ENCODE assay signal across 8 cellular contexts in genomic region chr18:43271593-43272432, GRCh38. TPM values are rescaled to one million over a fixed set of nuclear protein-coding genes. Genes with fewer than 3 reads are reported as not detected.
A peak's percentile ranks its signal among the peaks of the same experiment; 100 is the strongest.
DNase-seq lines count a peak whose midpoint lies in the region; ATAC-seq and TF ChIP-seq lines count a peak whose summit lies in the region.

No MANE protein-coding gene starts in this region.

- DNase-seq in NCI-H524 (lab: John Stamatoyannopoulos, UW) (peak; percentile 2 to 45), NCI-H524 treated with DMSO at 0.1 percent for 48 hours (lab: John Stamatoyannopoulos, UW) (no peak), RKO (ENCODE audit: low spot score) (peak; percentile 50), esophagus muscularis mucosa (ENCODE audit: extremely low spot score) (no peak), ovary (no peak), NCI-H2029 (lab: John Stamatoyannopoulos, UW) (no peak)

- H3K4me1 ChIP-seq in esophagus muscularis mucosa (no peaks in the 10 kb centered on the region), ovary (ENCODE audit: insufficient read depth) (no peaks in the 10 kb centered on the region)

- no peak for TF ChIP-seq EP300 in esophagus muscularis mucosa (IDR thresholded peaks at IDR 0.05)
- no peak for TF ChIP-seq EP300 in ovary (IDR thresholded peaks at IDR 0.05)

- no peak overlapping the region for H3K4me3 ChIP-seq in esophagus muscularis mucosa
- H3K4me3 ChIP-seq in ovary, result no peak overlapping the region

- no peaks in the 10 kb centered on the region for H3K36me3 ChIP-seq in esophagus muscularis mucosa
- no peaks in the 10 kb centered on the region for H3K36me3 ChIP-seq in ovary

- intact Hi-C loops in esophagus muscularis mucosa (cut with DNase I), result loop anchor here (5.0 kb wide), 2 partner anchors 975 to 1160 kb away; no protein-coding TSS in a partner anchor
- intact Hi-C loops in ovary (cut with DNase I), result no loop called here

- H3K9me3 ChIP-seq in esophagus muscularis mucosa (no peaks in the 10 kb centered on the region), ovary (no peaks in the 10 kb centered on the region)

- peaks cover 0 to 6% (median 0%) of the 10 kb centered on the region in 4 donors for H3K27me3 ChIP-seq in esophagus muscularis mucosa
- H3K27me3 ChIP-seq in ovary, result no peaks in the 10 kb centered on the region

- peak; percentile 80 for ATAC-seq in GM19467 (IDR thresholded peaks at IDR 0.05; ENCODE audit: unreplicated experiment)
- peak; percentile 88 for ATAC-seq in HG03565 (IDR thresholded peaks at IDR 0.05; ENCODE audit: unreplicated experiment)

- TF ChIP-seq POLR2A in esophagus muscularis mucosa (IDR thresholded peaks at IDR 0.05; ENCODE audit: low read depth) (no peak), ovary (IDR thresholded peaks at IDR 0.05) (no peak)

- WGBS in esophagus muscularis mucosa, result 31% methylated on average over 6 of the region's 6 CpGs
- 28 to 40% (median 33%) methylated on average over 6 of the region's 6 CpGs for WGBS in ovary, 3 donors

- TF ChIP-seq CTCF in esophagus muscularis mucosa (IDR thresholded peaks at IDR 0.05), result peak; percentile 68 to 84 (median 78)
- TF ChIP-seq CTCF in ovary (IDR thresholded peaks at IDR 0.05), result peak; percentile 8 to 35 (median 33)

- H3K27ac ChIP-seq in esophagus muscularis mucosa (replicated peaks in 1 of 4) (no peak overlapping the region), ovary (no peak overlapping the region)

RNA-seq across cellular contexts. Expression of gene SYT4, which starts 5.5 kb away (rescaled TPM):
- total RNA-seq in esophagus muscularis mucosa (1 to 10 TPM in 2 of 4 donors, under 1 TPM in 2; 0.69 to 2.2 (median 1.00) TPM), ovary (1 to 10 TPM in 3 of 7 donors, under 1 TPM in 4; 0.58 to 7.4 (median 0.83) TPM)
- under 1 TPM; 0.07 to 0.25 TPM for polyA plus RNA-seq in ovary

Comparison
In these comparisons a context has a peak if more than half of its experiments do, and no peak if none do; other contexts are left out.
1. DNase-seq: peak in NCI-H524 (2 of 2) and RKO (single experiment); none in NCI-H524 treated with DMSO at 0.1 percent for 48 hours (single experiment), esophagus muscularis mucosa (single experiment), ovary (0 of 5) and NCI-H2029 (single experiment).